In the genomic region with DNA sequence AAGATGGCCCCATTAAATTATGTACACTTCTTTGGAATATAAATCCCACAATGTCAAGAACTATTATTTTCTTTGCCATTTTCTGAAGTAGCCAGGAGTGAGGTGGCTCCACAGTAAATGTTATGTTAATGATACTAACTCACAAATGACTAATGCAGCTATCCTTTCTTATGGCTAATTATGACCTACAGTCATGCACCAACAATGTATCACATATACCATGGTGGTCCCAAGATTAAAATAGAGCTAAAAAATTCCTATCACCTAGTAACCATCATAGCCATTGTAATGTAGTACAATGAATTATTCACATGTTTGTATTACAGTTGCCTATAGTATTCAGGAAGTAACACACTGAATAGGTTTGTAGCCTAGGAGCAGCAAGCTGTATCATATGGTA, we compare ENCODE assay signal across 14 cellular contexts.
"Had no signal": no experiment of that assay in that cellular context is flagged by ENCODE, and none has a peak within 500 bp of the region (broad histone marks: within the 10 kb centered on the region; RNA-seq: fewer than 3 reads in every experiment).

No MANE protein-coding gene starts in this region.

- DNase-seq: activated CD4-positive, alpha-beta memory T cell treated with anti-CD3 and anti-CD28 coated beads, Interleukin-2, amount 10 ng/mL, durations not matched to agents 7 days and 5 days; activated CD4-positive, alpha-beta T cell treated with anti-CD3 and anti-CD28 coated beads for 1 hour; activated naive CD8-positive, alpha-beta T cell treated with anti-CD3 and anti-CD28 coated beads, Interleukin-2, amount 10 ng/mL, durations not matched to agents 7 days and 5 days; anterior cingulate cortex; effector CD8-positive, alpha-beta T cell; lower lobe of right lung; naive B cell; posterior cingulate gyrus; small intestine; tibial artery had no signal

- H3K9me3 ChIP-seq: gastroesophageal sphincter, lower lobe of right lung, right atrium auricular region, tibial artery had no signal

- H3K4me3 ChIP-seq: coronary artery, gastroesophageal sphincter, hepatocyte, lower lobe of right lung, right atrium auricular region, tibial artery had no signal

- H3K27me3 ChIP-seq: gastroesophageal sphincter, hepatocyte, right atrium auricular region, tibial artery had no signal
